In the genomic region with DNA sequence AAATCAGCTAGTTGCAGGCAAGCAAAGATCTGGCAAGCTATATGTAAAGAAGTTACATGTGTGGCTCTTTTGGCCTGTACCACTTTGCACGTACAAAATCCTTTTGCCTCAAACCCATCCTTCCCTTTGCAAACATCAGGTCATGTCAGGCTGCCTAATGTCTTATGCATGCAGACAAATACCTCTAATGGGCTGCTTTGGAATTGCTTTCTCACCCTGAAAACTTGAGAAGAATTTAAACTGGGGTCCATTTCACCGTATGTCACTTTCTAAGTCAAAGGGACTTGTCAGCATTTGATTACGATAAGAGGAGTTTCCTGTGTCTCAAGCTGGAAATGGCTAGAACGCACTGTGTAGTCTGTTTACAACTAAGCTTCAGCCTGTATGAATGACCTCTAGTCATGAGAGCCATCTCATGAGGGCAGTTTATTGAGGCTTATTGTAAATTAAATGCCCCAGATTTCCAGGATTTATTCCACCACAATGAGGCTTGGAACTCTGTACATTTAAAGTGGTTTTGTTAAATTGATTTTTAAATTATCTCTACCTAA, we compare ENCODE assay signal across 19 cellular contexts.
"Had no signal": no experiment of that assay in that cellular context is flagged by ENCODE, and none has a peak within 500 bp of the region (broad histone marks: within the 10 kb centered on the region; RNA-seq: fewer than 3 reads in every experiment).

No MANE protein-coding gene starts in this region.

- DNase-seq: activated CD4-positive, alpha-beta T cell treated with anti-CD3 and anti-CD28 coated beads, Interleukin-2, amount 10 ng/mL, durations not matched to agents 24 days and 14 days; activated CD4-positive, CD25-positive, alpha-beta regulatory T cell; activated CD8-positive, alpha-beta T cell treated with anti-CD3 and anti-CD28 coated beads, Interleukin-2, amount 10 ng/mL, durations not matched to agents 7 days and 5 days; activated naive CD4-positive, alpha-beta T cell treated with anti-CD3 and anti-CD28 coated beads for 36 hours; activated T-cell treated with anti-CD3 and anti-CD28 coated beads, Interleukin-2, amount 50 U/mL, for 24 hours; brain microvascular endothelial cell; central memory CD4-positive, alpha-beta T cell; colonic mucosa; erythroblast; natural killer cell; pancreas; stimulated activated CD4-positive, alpha-beta T cell treated with anti-CD3 and anti-CD28 coated beads, Interleukin-12 subunit alpha, Interleukin-12 subunit beta, amount 100 ng/mL, for 4 hours; stimulated activated CD4-positive, alpha-beta T cell treated with anti-CD3 and anti-CD28 coated beads, Interleukin-1b, Interleukin-23, amount 100 ng/mL, for 48 hours; stimulated activated CD8-positive, alpha-beta memory T cell treated with anti-CD3 and anti-CD28 coated beads, Interleukin-4, amount 100 ng/mL, for 48 hours; stimulated activated naive CD4-positive, alpha-beta T cell treated with Interleukin-2 at 50 U/mL for 16 hours; SW 1271; tibial artery had no signal

- H3K36me3 ChIP-seq: brain microvascular endothelial cell, colonic mucosa, neutrophil, pancreas, tibial artery had no signal

- H3K4me3 ChIP-seq: colonic mucosa, pancreas, tibial artery had no signal

- H3K4me1 ChIP-seq: colonic mucosa, pancreas, tibial artery had no signal

- H3K9me3 ChIP-seq: colonic mucosa, neutrophil, pancreas, tibial artery had no signal

- H3K27ac ChIP-seq: brain microvascular endothelial cell, colonic mucosa, neutrophil, pancreas, tibial artery had no signal

- H3K9me3 Mint-ChIP-seq: activated CD4-positive, alpha-beta T cell treated with anti-CD3 and anti-CD28 coated beads, Interleukin-2, amount 10 ng/mL, durations not matched to agents 24 days and 14 days; activated naive CD4-positive, alpha-beta T cell treated with anti-CD3 and anti-CD28 coated beads for 36 hours; activated T-cell treated with anti-CD3 and anti-CD28 coated beads, Interleukin-2, amount 50 U/mL, for 24 hours; activated T-helper 2 cell treated with anti-CD3 and anti-CD28 coated beads, Interferon-gamma antibody, Interleukin-2, Interleukin-4, amounts not matched to agents 10 μg/mL and 5 μg/mL and 100 μg/mL, durations not matched to agents 14 hours and 24 hours and 36 hours; natural killer cell had no signal

- H3K4me3 Mint-ChIP-seq: activated CD4-positive, alpha-beta T cell treated with anti-CD3 and anti-CD28 coated beads, Interleukin-2, amount 10 ng/mL, durations not matched to agents 24 days and 14 days; activated CD8-positive, alpha-beta T cell treated with anti-CD3 and anti-CD28 coated beads, Interleukin-2, amount 10 ng/mL, durations not matched to agents 7 days and 5 days; activated naive CD4-positive, alpha-beta T cell treated with anti-CD3 and anti-CD28 coated beads for 36 hours; activated T-cell treated with anti-CD3 and anti-CD28 coated beads, Interleukin-2, amount 50 U/mL, for 24 hours; natural killer cell had no signal

- H3K27me3 ChIP-seq: brain microvascular endothelial cell, colonic mucosa, neutrophil, pancreas, tibial artery had no signal

- H3K27ac Mint-ChIP-seq: activated CD4-positive, alpha-beta T cell treated with anti-CD3 and anti-CD28 coated beads, Interleukin-2, amount 10 ng/mL, durations not matched to agents 24 days and 14 days; activated CD8-positive, alpha-beta T cell treated with anti-CD3 and anti-CD28 coated beads, Interleukin-2, amount 10 ng/mL, durations not matched to agents 7 days and 5 days; activated naive CD4-positive, alpha-beta T cell treated with anti-CD3 and anti-CD28 coated beads for 36 hours; activated T-cell treated with anti-CD3 and anti-CD28 coated beads, Interleukin-2, amount 50 U/mL, for 24 hours; activated T-helper 2 cell treated with anti-CD3 and anti-CD28 coated beads, Interferon-gamma antibody, Interleukin-2, Interleukin-4, amounts not matched to agents 10 μg/mL and 5 μg/mL and 100 μg/mL, durations not matched to agents 14 hours and 24 hours and 36 hours; natural killer cell had no signal

- H3K36me3 Mint-ChIP-seq: natural killer cell had no signal

- ATAC-seq: activated CD8-positive, alpha-beta T cell treated with anti-CD3 and anti-CD28 coated beads, Interleukin-2, amount 10 ng/mL, durations not matched to agents 7 days and 5 days; natural killer cell; pancreas had no signal

- H3K4me1 Mint-ChIP-seq: activated CD4-positive, alpha-beta T cell treated with anti-CD3 and anti-CD28 coated beads, Interleukin-2, amount 10 ng/mL, durations not matched to agents 24 days and 14 days; natural killer cell had no signal
